Comparison of ENCODE assay signal across 11 cellular contexts in the genomic region with DNA sequence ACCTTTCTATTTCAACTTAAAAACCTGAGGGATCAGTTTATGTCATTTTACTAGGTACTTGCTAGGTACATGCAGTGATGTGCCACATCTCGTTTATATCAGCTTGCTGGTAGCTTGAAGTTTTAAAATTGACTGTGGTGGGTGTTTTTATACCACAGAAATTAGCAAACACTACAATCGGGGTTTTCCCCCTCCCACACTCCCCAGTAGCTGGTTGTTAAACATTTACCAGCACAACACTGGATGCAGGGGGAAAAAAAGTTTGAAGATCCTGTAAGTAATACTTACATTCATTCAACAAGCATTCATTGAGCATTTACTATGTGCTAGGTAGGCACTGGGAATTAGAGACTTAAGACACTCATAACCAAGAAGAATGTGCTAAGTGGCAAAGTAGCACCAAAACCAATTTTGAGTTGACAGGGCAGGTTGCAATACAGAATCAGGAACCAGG. TPM values are rescaled to one million over a fixed set of nuclear protein-coding genes. Genes with fewer than 3 reads are reported as not detected.
DNase-seq lines count a peak whose midpoint lies in the region; ATAC-seq, FAIRE-seq and TF ChIP-seq lines count a peak whose summit lies in the region.
"Had no signal": no experiment of that assay in that cellular context is flagged by ENCODE, and none has a peak within 500 bp of the region (broad histone marks: within the 10 kb centered on the region; RNA-seq: fewer than 3 reads in every experiment).

No MANE protein-coding gene starts in this region.

- H3K79me2 ChIP-seq in Karpas-422 (ENCODE audit: low read length) (peaks cover 97% of the 10 kb centered on the region), PC-9 (ENCODE audit: low read depth) (peaks cover 51% of the 10 kb centered on the region)

- DNase-seq in GM18507 (ENCODE audit: extremely low spot score, insufficient read length, low read depth) (peak; percentile 14), Karpas-422 (no peak), LoVo (ENCODE audit: low spot score) (no peak), PC-9 (no peak), kidney glomerular epithelial cell (lab: John Stamatoyannopoulos, UW) (no peak), SW 1271 (lab: John Stamatoyannopoulos, UW) (no peak)
- peak; percentile 61 for DNase-seq in stimulated activated CD4-positive, alpha-beta T cell treated with anti-CD3 and anti-CD28 coated beads, Interleukin-1b, Interleukin-23, amount 100 ng/mL, for 48 hours
- DNase-seq: cortex of kidney, natural killer cell had no signal

- peak; percentile 94 for FAIRE-seq in GM18507 (lab: Jason Lieb, UNC)
- FAIRE-seq: H1 had no signal

- H3K9ac ChIP-seq in Karpas-422 (ENCODE audit: low read length): no peak overlapping the region

- POLR2A ChIA-PET in PC-9 (lab: Charles Lee; ENCODE audit: unreplicated experiment): no interaction called here

- no peaks in the 10 kb centered on the region for H3K27me3 ChIP-seq in Karpas-422 (ENCODE audit: low read length)
- H3K27me3 ChIP-seq in PC-9 (ENCODE audit: insufficient read depth, low read depth): no peaks in the 10 kb centered on the region

- no peak for TF ChIP-seq CTCF in PC-9 (conservative IDR thresholded peaks at IDR 0.05)

- H3K4me2 ChIP-seq in Karpas-422 (ENCODE audit: low read depth, low read length, poor library complexity, severe bottlenecking): no peak overlapping the region
- H3K4me2 ChIP-seq in PC-9: no peak overlapping the region

- peak overlapping the region; percentile 66 for H3K27ac ChIP-seq in Karpas-422 (ENCODE audit: low read length)
- H3K27ac ChIP-seq in PC-9: no peak overlapping the region

- no peaks in the 10 kb centered on the region for H3K9me2 ChIP-seq in Karpas-422 (replicated peaks; ENCODE audit: insufficient read depth, low read length)
- no peaks in the 10 kb centered on the region for H3K9me2 ChIP-seq in PC-9 (ENCODE audit: insufficient read depth)

- H4K20me1 ChIP-seq in Karpas-422 (ENCODE audit: insufficient read depth, low read depth, low read length) (peaks cover 8% of the 10 kb centered on the region; the same call in 1 of the 2 replicates), PC-9 (ENCODE audit: insufficient read depth) (no peaks in the 10 kb centered on the region; the same call in 1 of the 2 replicates)

- H3F3A ChIP-seq in PC-9 (ENCODE audit: insufficient read depth, low read depth): no peaks in the 10 kb centered on the region

- H3K9me3 ChIP-seq in Karpas-422 (ENCODE audit: low read length) (no peaks in the 10 kb centered on the region), PC-9 (ENCODE audit: insufficient read depth, low read depth) (no peaks in the 10 kb centered on the region)

- no peak overlapping the region for H2AFZ ChIP-seq in Karpas-422 (ENCODE audit: low read length)
- no peak overlapping the region for H2AFZ ChIP-seq in PC-9

- H3K4me1 ChIP-seq in Karpas-422 (ENCODE audit: low read length) (peaks cover 65% of the 10 kb centered on the region), PC-9 (replicated peaks; ENCODE audit: insufficient read depth) (no peaks in the 10 kb centered on the region)

- no peaks in the 10 kb centered on the region; the same call in 1 of the 2 replicates for H3K36me3 ChIP-seq in Karpas-422 (ENCODE audit: insufficient read depth, low read length)
- H3K36me3 ChIP-seq in PC-9 (ENCODE audit: low read depth): no peaks in the 10 kb centered on the region

- intact Hi-C loops in PC-9 (cut with micrococcal nuclease; ENCODE audit: unreplicated experiment): no loop called here

- ATAC-seq in GM21447 (IDR thresholded peaks at IDR 0.05; ENCODE audit: unreplicated experiment): peak; percentile 57
- ATAC-seq: natural killer cell had no signal

- CTCF ChIA-PET in PC-9 (lab: Charles Lee): no interaction called here

- H3K4me3 ChIP-seq in Karpas-422 (ENCODE audit: low read length): no peak overlapping the region
- H3K4me3 ChIP-seq in PC-9: no peak overlapping the region

- no TSS peak for BruUV-seq in PC-9 (replicated peaks; lab: Mats Ljungman, UMichigan)

RNA-seq across cellular contexts. Expression of gene USP6NL, which starts 32.6 kb away (rescaled TPM):
- 54.3 and 63.9 TPM in 2 replicates for total RNA-seq in Karpas-422 (2014; rRNA removed; shearing (Covaris generic); ENCODE audit: low replicate concordance)
- total RNA-seq in PC-9 (2021): 16.8 and 22.1 TPM in 2 replicates

Comparison
In these comparisons a context has a peak if more than half of its experiments do, and no peak if none do; other contexts are left out.
1. DNase-seq: peak in GM18507 (single experiment) and stimulated activated CD4-positive, alpha-beta T cell treated with anti-CD3 and anti-CD28 coated beads, Interleukin-1b, Interleukin-23, amount 100 ng/mL, for 48 hours (single experiment); none in Karpas-422 (single experiment), LoVo (single experiment), PC-9 (0 of 2), kidney glomerular epithelial cell (single experiment) and SW 1271 (0 of 2).